In genomic region chr11:116697011-116697410, GRCh38 we compare ENCODE assay signal across 1 cellular context.
TF ChIP-seq lines count a peak whose summit lies in the region.

No MANE protein-coding gene starts in this region.

TF ChIP-seq in HepG2, 621 proteins besides CTCF, POLR2A, EP300 and RAD21 (continued from another document):
- TF ChIP-seq, protein P1, sequence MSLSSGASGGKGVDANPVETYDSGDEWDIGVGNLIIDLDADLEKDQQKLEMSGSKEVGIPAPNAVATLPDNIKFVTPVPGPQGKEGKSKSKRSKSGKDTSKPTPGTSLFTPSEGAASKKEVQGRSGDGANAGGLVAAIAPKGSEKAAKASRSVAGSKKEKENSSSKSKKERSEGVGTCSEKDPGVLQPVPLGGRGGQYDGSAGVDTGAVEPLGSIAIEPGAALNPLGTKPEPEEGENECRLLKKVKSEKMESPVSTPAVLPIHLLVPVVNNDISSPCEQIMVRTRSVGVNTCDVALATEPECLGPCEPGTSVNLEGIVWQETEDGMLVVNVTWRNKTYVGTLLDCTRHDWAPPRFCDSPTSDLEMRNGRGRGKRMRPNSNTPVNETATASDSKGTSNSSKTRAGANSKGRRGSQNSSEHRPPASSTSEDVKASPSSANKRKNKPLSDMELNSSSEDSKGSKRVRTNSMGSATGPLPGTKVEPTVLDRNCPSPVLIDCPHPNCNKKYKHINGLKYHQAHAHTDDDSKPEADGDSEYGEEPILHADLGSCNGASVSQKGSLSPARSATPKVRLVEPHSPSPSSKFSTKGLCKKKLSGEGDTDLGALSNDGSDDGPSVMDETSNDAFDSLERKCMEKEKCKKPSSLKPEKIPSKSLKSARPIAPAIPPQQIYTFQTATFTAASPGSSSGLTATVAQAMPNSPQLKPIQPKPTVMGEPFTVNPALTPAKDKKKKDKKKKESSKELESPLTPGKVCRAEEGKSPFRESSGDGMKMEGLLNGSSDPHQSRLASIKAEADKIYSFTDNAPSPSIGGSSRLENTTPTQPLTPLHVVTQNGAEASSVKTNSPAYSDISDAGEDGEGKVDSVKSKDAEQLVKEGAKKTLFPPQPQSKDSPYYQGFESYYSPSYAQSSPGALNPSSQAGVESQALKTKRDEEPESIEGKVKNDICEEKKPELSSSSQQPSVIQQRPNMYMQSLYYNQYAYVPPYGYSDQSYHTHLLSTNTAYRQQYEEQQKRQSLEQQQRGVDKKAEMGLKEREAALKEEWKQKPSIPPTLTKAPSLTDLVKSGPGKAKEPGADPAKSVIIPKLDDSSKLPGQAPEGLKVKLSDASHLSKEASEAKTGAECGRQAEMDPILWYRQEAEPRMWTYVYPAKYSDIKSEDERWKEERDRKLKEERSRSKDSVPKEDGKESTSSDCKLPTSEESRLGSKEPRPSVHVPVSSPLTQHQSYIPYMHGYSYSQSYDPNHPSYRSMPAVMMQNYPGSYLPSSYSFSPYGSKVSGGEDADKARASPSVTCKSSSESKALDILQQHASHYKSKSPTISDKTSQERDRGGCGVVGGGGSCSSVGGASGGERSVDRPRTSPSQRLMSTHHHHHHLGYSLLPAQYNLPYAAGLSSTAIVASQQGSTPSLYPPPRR (CRISPR knock-in tag; IDR thresholded peaks at IDR 0.05; ENCODE audit: borderline replicate concordance): no peak
- no peak for TF ChIP-seq SP1 (IDR thresholded peaks at IDR 0.05)
- TF ChIP-seq SP1 (CRISPR knock-in tag; IDR thresholded peaks at IDR 0.05): no peak
